18 cellular contexts compared by ENCODE assay signal in the genomic region with DNA sequence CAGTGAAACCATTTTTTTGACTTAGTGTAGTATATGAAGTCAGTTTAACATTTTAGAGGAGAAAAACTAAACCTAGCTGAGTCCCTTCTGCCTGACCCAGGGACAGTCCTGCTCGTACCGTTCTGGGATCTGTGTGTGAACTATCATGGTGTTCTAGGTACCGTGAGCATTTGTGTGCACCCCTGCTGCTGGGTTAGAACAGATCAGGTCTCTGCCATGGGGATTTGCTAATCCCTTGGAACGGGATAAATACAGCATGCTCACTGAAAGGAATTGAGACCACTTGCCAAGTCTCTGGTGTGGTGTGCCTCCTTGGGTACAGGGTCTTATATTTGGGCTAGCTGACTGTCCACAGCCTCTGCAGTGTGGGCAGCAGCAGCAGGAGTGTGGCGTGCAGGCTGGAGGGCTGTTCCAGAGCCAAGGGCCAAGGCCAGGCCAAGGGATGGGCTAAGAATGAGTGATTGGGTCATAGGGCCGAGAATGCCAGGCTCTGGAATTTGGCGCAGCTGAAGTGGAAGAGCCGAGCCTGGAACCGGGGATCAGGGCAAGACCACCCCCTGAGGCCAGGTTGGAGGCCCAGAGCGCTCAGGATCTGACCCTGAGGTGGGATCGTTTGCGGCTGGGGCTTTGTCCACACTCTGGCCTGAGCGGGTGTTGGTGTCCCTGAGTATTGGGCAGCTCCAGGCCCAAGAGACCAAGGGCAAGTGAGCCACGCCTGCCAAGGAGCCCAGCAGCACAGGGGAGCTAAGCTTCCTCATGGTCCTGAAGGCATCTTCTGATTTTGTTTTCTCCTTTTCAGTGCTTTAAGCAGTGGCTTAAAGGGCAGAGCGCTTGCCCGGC.
A peak's percentile ranks its signal among the peaks of the same experiment; 100 is the strongest.
DNase-seq lines count a peak whose midpoint lies in the region; ATAC-seq and TF ChIP-seq lines count a peak whose summit lies in the region.
"Had no signal": no experiment of that assay in that cellular context is flagged by ENCODE, and none has a peak within 500 bp of the region (broad histone marks: within the 10 kb centered on the region; RNA-seq: fewer than 3 reads in every experiment).

No MANE protein-coding gene starts in this region.

- no peaks in the 10 kb centered on the region for H4K20me1 ChIP-seq in mammary epithelial cell (ENCODE audit: insufficient read depth, low read length)

- no peak for TF ChIP-seq POLR2A in breast epithelium (IDR thresholded peaks at IDR 0.05)

- H2AFZ ChIP-seq in mammary epithelial cell (ENCODE audit: low read depth, low read length): no peak overlapping the region

- DNase-seq in mammary epithelial cell: no peak
- no peak for DNase-seq in breast epithelium (ENCODE audit: low spot score in 2 of 2)
- DNase-seq in omental fat pad (ENCODE audit: low spot score): no peak
- DNase-seq in stimulated activated effector memory CD8-positive, alpha-beta T cell treated with anti-CD3 and anti-CD28 coated beads, Interleukin-12 subunit alpha, Interleukin-12 subunit beta, amount 100 ng/mL, for 72 hours (ENCODE audit: low spot score in 2 of 2): no peak
- DNase-seq in NCI-H2171 treated with DMSO at 0.1 percent for 48 hours (lab: John Stamatoyannopoulos, UW): no peak
- no peak for DNase-seq in SIG-M5 (lab: John Stamatoyannopoulos, UW)
- no peak for DNase-seq in putamen (ENCODE audit: low spot score)
- DNase-seq: 8988T, DMS53, GDM1, Karpas-422, MV-4-11, NCI-H1694 treated with DMSO at 0.1 percent for 48 hours, NCI-H2081 treated with DMSO at 0.1 percent for 48 hours, NCI-H69 had no signal

- H3K4me3 ChIP-seq in mammary epithelial cell (replicated peaks in 1 of 3; ENCODE audit: insufficient read depth in 1 of 3, low read depth in 2 of 3, low read length in 3 of 3) (no peak overlapping the region), breast epithelium (no peak overlapping the region)

- H3K4me1 ChIP-seq in mammary epithelial cell (ENCODE audit: insufficient read depth, low read length): peaks cover 26% of the 10 kb centered on the region
- H3K4me1 ChIP-seq in breast epithelium: no peaks in the 10 kb centered on the region

- H3K4me1 Mint-ChIP-seq in stimulated activated effector memory CD8-positive, alpha-beta T cell treated with anti-CD3 and anti-CD28 coated beads, Interleukin-12 subunit alpha, Interleukin-12 subunit beta, amount 100 ng/mL, for 72 hours: no peaks in the 10 kb centered on the region

- H3K36me3 ChIP-seq in mammary epithelial cell (ENCODE audit: insufficient read depth, low read length): peaks cover 11% of the 10 kb centered on the region
- H3K36me3 ChIP-seq in breast epithelium: no peaks in the 10 kb centered on the region

- H3K27ac Mint-ChIP-seq in stimulated activated effector memory CD8-positive, alpha-beta T cell treated with anti-CD3 and anti-CD28 coated beads, Interleukin-12 subunit alpha, Interleukin-12 subunit beta, amount 100 ng/mL, for 72 hours: peak overlapping the region; percentile 32

- intact Hi-C loops in mammary epithelial cell (cut with micrococcal nuclease) (no loop called here), breast epithelium (cut with DNase I; ENCODE audit: low total_unique reads) (no loop called here)

- CTCF ChIA-PET in mammary epithelial cell (lab: Charles Lee; ENCODE audit: low non-redundant PET): no interaction called here

- H3K9me3 ChIP-seq in mammary epithelial cell (replicated peaks; ENCODE audit: insufficient read depth, low read length): no peaks in the 10 kb centered on the region
- H3K9me3 ChIP-seq in breast epithelium: no peaks in the 10 kb centered on the region

- in situ Hi-C loops in mammary epithelial cell (cut with MboI; ENCODE audit: low sequenced_read_pairs in 2 of 2): no loop called here

- H3K4me2 ChIP-seq in mammary epithelial cell (ENCODE audit: insufficient read depth, low read depth, low read length): no peak overlapping the region

- H3K27me3 ChIP-seq in mammary epithelial cell (ENCODE audit: insufficient read depth, low read length): no peaks in the 10 kb centered on the region
- H3K27me3 ChIP-seq in breast epithelium: no peaks in the 10 kb centered on the region

- no peak for TF ChIP-seq CTCF in mammary epithelial cell (conservative IDR thresholded peaks at IDR 0.05 in 1 of 2, IDR thresholded peaks at IDR 0.05 in 1 of 2; ENCODE audit: extremely low read depth in 1 of 2, insufficient read depth in 1 of 2, low read depth in 1 of 2, low read length in 2 of 2)
- no peak for TF ChIP-seq CTCF in breast epithelium (IDR thresholded peaks at IDR 0.05)
- no peak for TF ChIP-seq CTCF in omental fat pad (IDR thresholded peaks at IDR 0.05)

- peaks cover 82% of the 10 kb centered on the region for H3K36me3 Mint-ChIP-seq in stimulated activated effector memory CD8-positive, alpha-beta T cell treated with anti-CD3 and anti-CD28 coated beads, Interleukin-12 subunit alpha, Interleukin-12 subunit beta, amount 100 ng/mL, for 72 hours

- H3K27ac ChIP-seq in mammary epithelial cell (ENCODE audit: insufficient read depth, low read depth, low read length) (peak overlapping the region; percentile 97), breast epithelium (no peak overlapping the region)
- H3K27ac ChIP-seq: C4-2B, RWPE1 had no signal

- H3K9me3 Mint-ChIP-seq in stimulated activated effector memory CD8-positive, alpha-beta T cell treated with anti-CD3 and anti-CD28 coated beads, Interleukin-12 subunit alpha, Interleukin-12 subunit beta, amount 100 ng/mL, for 72 hours: no peaks in the 10 kb centered on the region

- WGBS in mammary epithelial cell (ENCODE audit: low coverage, missing lambda C conversion rate): over 99% methylated on average over 16 of the region's 16 CpGs

- no TSS peak for BruUV-seq in mammary epithelial cell (replicated peaks; lab: Mats Ljungman, UMichigan)

- H3K79me2 ChIP-seq in mammary epithelial cell (ENCODE audit: insufficient read depth, low read length): no peaks in the 10 kb centered on the region

- H3K9ac ChIP-seq in mammary epithelial cell (ENCODE audit: insufficient read depth, low read length): no peak overlapping the region

- dilution Hi-C loops in mammary epithelial cell (cut with HindIII; ENCODE audit: low sequenced_read_pairs): no loop called here

- ATAC-seq in esophagus mucosa (peak; percentile 19), omental fat pad (ENCODE audit: low FRiP score) (peak; percentile 28)
- no peak for ATAC-seq in stimulated activated effector memory CD8-positive, alpha-beta T cell treated with anti-CD3 and anti-CD28 coated beads, Interleukin-12 subunit alpha, Interleukin-12 subunit beta, amount 100 ng/mL, for 72 hours

- H3K4me3 Mint-ChIP-seq in stimulated activated effector memory CD8-positive, alpha-beta T cell treated with anti-CD3 and anti-CD28 coated beads, Interleukin-12 subunit alpha, Interleukin-12 subunit beta, amount 100 ng/mL, for 72 hours: no peak overlapping the region
